In the genomic region with DNA sequence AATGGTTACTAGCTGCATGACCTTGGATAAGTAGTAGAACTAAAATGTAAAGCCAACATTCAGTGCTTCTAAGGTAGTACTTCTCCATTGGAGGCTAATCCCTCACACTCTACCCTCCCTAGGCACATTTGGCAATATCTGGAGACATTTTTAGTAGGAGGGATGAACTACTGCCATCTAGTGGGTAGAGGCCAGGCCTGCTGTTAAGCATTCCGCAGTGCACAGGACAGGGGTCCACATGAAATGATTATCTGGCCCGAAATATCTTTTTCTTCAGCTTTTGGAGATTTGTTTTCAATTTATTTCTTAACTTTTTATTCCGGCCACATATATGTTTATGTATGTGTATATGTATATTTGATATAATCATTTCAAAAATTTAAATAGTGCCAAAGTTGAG, we compare ENCODE assay signal across 9 cellular contexts. TPM values are rescaled to one million over a fixed set of nuclear protein-coding genes. Genes with fewer than 3 reads are reported as not detected.
A peak's percentile ranks its signal among the peaks of the same experiment; 100 is the strongest.
DNase-seq lines count a peak whose midpoint lies in the region; ATAC-seq, FAIRE-seq and TF ChIP-seq lines count a peak whose summit lies in the region.
"Had no signal": no experiment of that assay in that cellular context is flagged by ENCODE, and none has a peak within 500 bp of the region (broad histone marks: within the 10 kb centered on the region; RNA-seq: fewer than 3 reads in every experiment).

No MANE protein-coding gene starts in this region.

- H3K4me3 ChIP-seq in kidney (ENCODE audit: low read length in 2 of 2): no peak overlapping the region

- no peak overlapping the region for H3K9ac ChIP-seq in kidney (ENCODE audit: low read length in 2 of 2)

- TF ChIP-seq CTCF in GM10266 (IDR thresholded peaks at IDR 0.05; ENCODE audit: control insufficient read depth, insufficient read depth, low read depth, missing control alignments) (peak; percentile 19), VCaP (conservative IDR thresholded peaks at IDR 0.05) (peak; percentile 80), kidney (IDR thresholded peaks at IDR 0.05; ENCODE audit: borderline replicate concordance, extremely low read depth, insufficient read depth) (peak; percentile 27)

- no peak for ATAC-seq in stimulated activated naive CD8-positive, alpha-beta T cell treated with anti-CD3 and anti-CD28 coated beads, Interleukin-15, Interleukin-2, amounts not matched to agents 100 U/mL and 50 U/mL, for 24 hours

- DNase-seq in GM10266 (ENCODE audit: extremely low spot score): no peak
- DNase-seq in HT-29 (ENCODE audit: low spot score): peak; percentile 47
- no peak for DNase-seq in kidney
- no peak for DNase-seq in NCI-H226
- no peak for DNase-seq in stimulated activated naive CD8-positive, alpha-beta T cell treated with anti-CD3 and anti-CD28 coated beads, Interleukin-15, Interleukin-2, amounts not matched to agents 100 U/mL and 50 U/mL, for 24 hours
- no peak for DNase-seq in NCI-H446 treated with DMSO at 0.1 percent for 48 hours (lab: John Stamatoyannopoulos, UW)
- DNase-seq in activated gamma-delta T cell (lab: John Stamatoyannopoulos, UW): no peak

- no peaks in the 10 kb centered on the region for H3K4me1 ChIP-seq in kidney (ENCODE audit: control insufficient read depth in 1 of 2, insufficient read depth in 1 of 2, low read depth in 1 of 2, low read length in 2 of 2)

- intact Hi-C loops in kidney (cut with DNase I): no loop called here

- H3K27ac ChIP-seq in VCaP (no peak overlapping the region), kidney (ENCODE audit: low read depth in 2 of 2, low read length in 2 of 2) (no peak overlapping the region)

- H3K36me3 ChIP-seq in kidney (ENCODE audit: control insufficient read depth in 1 of 2, insufficient read depth in 2 of 2, low read length in 2 of 2): no peaks in the 10 kb centered on the region

- peak; percentile 15 for FAIRE-seq in kidney (lab: Jason Lieb, UNC)
- FAIRE-seq: islet of Langerhans had no signal

- no peaks in the 10 kb centered on the region for H3K9me3 ChIP-seq in kidney (ENCODE audit: control insufficient read depth in 1 of 2, low read length in 2 of 2)

RNA-seq across cellular contexts. Expression of a gene that starts 36.0 kb away (rescaled TPM):
- not detected in 2 replicates for total RNA-seq in HT-29 (2014; rRNA removed; shearing (Covaris generic))
- total RNA-seq in kidney: not detected
- polyA plus RNA-seq in kidney (ENCODE audit: insufficient read depth, low read depth, low replicate concordance): not detected

Comparison
In these comparisons a context has a peak if more than half of its experiments do, and no peak if none do; other contexts are left out.
1. CTCF ChIP-seq: peak in every context shown above with its lines; median percentile 80 in VCaP; 27 in kidney; 19 in GM10266.